ENCODE assay signal across 1 cellular context in the genomic region with DNA sequence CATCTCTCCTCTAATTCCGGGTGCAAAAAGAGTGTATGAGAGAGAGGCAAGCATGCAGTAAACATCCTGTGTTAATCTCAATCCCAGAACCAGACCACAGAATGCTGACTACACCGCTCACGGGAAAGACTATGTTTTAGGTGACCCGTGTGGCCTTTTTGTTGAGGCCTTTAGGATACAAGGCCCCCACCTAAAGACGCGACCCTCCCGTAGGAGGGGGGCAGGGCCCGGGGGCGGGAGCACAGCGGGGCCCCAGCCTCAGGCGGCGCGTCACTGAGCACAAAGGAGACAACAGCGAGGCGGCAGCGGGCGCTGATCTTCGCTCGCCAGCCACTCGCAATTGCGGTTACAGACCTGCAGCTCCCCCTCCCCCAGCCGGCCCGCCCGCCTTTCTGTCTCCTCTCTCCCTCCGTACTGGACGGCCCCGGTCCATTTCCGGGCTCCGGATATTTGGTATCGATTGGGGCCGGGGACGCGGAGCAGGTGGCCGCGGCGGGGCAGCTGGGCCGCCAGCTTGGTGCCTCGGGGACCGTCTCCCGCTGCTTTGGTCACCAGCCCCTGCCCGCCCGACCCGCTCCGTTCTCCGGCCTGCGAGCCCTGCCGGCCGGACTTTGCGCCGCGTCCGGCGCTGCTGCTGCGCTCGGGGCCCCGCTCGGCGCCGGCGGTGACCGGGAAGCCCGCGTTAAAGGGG.
TF ChIP-seq lines count a peak whose summit lies in the region.

A gene with protein sequence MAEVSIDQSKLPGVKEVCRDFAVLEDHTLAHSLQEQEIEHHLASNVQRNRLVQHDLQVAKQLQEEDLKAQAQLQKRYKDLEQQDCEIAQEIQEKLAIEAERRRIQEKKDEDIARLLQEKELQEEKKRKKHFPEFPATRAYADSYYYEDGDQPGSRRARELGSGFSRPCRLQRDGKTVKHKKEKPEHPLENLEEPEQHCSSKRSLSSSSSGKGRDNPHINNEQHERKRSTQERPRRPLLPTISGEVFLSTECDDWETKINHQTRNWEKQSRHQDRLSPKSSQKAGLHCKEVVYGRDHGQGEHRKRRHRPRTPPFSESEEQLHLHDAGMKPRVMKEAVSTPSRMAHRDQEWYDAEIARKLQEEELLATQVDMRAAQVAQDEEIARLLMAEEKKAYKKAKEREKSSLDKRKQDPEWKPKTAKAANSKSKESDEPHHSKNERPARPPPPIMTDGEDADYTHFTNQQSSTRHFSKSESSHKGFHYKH (plus strand): TSS at position 432 of the 691 bp plus-strand sequence. CDS start 281 bp downstream, outside the sequence.

TF ChIP-seq in HepG2, 621 proteins besides CTCF, POLR2A, EP300 and RAD21 (continued from another document and continues in another):
- TF ChIP-seq, protein P1, sequence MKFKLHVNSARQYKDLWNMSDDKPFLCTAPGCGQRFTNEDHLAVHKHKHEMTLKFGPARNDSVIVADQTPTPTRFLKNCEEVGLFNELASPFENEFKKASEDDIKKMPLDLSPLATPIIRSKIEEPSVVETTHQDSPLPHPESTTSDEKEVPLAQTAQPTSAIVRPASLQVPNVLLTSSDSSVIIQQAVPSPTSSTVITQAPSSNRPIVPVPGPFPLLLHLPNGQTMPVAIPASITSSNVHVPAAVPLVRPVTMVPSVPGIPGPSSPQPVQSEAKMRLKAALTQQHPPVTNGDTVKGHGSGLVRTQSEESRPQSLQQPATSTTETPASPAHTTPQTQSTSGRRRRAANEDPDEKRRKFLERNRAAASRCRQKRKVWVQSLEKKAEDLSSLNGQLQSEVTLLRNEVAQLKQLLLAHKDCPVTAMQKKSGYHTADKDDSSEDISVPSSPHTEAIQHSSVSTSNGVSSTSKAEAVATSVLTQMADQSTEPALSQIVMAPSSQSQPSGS (CRISPR knock-in tag; IDR thresholded peaks at IDR 0.05) = peak; percentile 81; the same call in 1 of the 2 replicates
- TF ChIP-seq GATAD1 (CRISPR knock-in tag; IDR thresholded peaks at IDR 0.05) (peak; percentile 81), POLR2G (IDR thresholded peaks at IDR 0.05; ENCODE audit: low read depth, low read length) (peak; percentile 81), ZNF790 (CRISPR knock-in tag; IDR thresholded peaks at IDR 0.05; ENCODE audit: borderline replicate concordance) (peak; percentile 39; the same call in 1 of the 2 replicates), MAFF (IDR thresholded peaks at IDR 0.05; ENCODE audit: low read depth, low read length) (no peak), GATA4 (IDR thresholded peaks at IDR 0.05; ENCODE audit: borderline replicate concordance, low read depth) (no peak), HNRNPK (IDR thresholded peaks at IDR 0.05; ENCODE audit: low read depth, low read length, poor library complexity, severe bottlenecking) (peak; percentile 76), ZNF547 (CRISPR knock-in tag; IDR thresholded peaks at IDR 0.05) (peak; percentile 77; the same call in 1 of the 2 replicates), ISL2 (CRISPR knock-in tag; IDR thresholded peaks at IDR 0.05) (peak; percentile 74), RORA (CRISPR knock-in tag; IDR thresholded peaks at IDR 0.05) (no peak), ELF3 (CRISPR knock-in tag; IDR thresholded peaks at IDR 0.05) (peak; percentile 72), FOXA1 (IDR thresholded peaks at IDR 0.05) (no peak), FOXA1 (CRISPR knock-in tag; IDR thresholded peaks at IDR 0.05) (peak; percentile 16; the same call in 1 of the 2 replicates), ZNF619 (CRISPR knock-in tag; IDR thresholded peaks at IDR 0.05) (0 out of 2 replicates have a peak, but pooled peaks have one; percentile 46), IRX3 (CRISPR knock-in tag; IDR thresholded peaks at IDR 0.05; ENCODE audit: borderline replicate concordance, low read depth) (no peak), NKX3-1 (CRISPR knock-in tag; IDR thresholded peaks at IDR 0.05) (no peak), PHF5A (CRISPR knock-in tag; IDR thresholded peaks at IDR 0.05; ENCODE audit: low read depth, unreplicated experiment) (no peak), PHF21A (CRISPR knock-in tag; IDR thresholded peaks at IDR 0.05) (peak; percentile 79), MIXL1 (CRISPR knock-in tag; IDR thresholded peaks at IDR 0.05) (peak; percentile 44), HNF4G (IDR thresholded peaks at IDR 0.05; ENCODE audit: borderline replicate concordance, low read depth, low read length) (peak; percentile 75; the same call in 1 of the 2 replicates), HNF4G (CRISPR knock-in tag; IDR thresholded peaks at IDR 0.05; ENCODE audit: borderline replicate concordance, low read depth) (peak; percentile 25; the same call in 1 of the 2 replicates), RARG (CRISPR knock-in tag; IDR thresholded peaks at IDR 0.05; ENCODE audit: low read depth) (no peak), KLF12 (CRISPR knock-in tag; IDR thresholded peaks at IDR 0.05; ENCODE audit: borderline replicate concordance) (no peak), ZFP36 (IDR thresholded peaks at IDR 0.05; ENCODE audit: borderline replicate concordance, low read depth, low read length, partially characterized antibody) (no peak), ZNF737 (CRISPR knock-in tag; IDR thresholded peaks at IDR 0.05; ENCODE audit: borderline replicate concordance) (no peak), SATB2 (CRISPR knock-in tag; IDR thresholded peaks at IDR 0.05) (no peak; the same call in 1 of the 2 replicates), GFI1 (CRISPR knock-in tag; IDR thresholded peaks at IDR 0.05; ENCODE audit: borderline replicate concordance) (no peak), ZNF451 (CRISPR knock-in tag; IDR thresholded peaks at IDR 0.05) (peak; percentile 74; the same call in 1 of the 2 replicates), ZNF724P (CRISPR knock-in tag; IDR thresholded peaks at IDR 0.05; ENCODE audit: borderline replicate concordance) (no peak; the same call in 1 of the 2 replicates), ZSCAN30 (CRISPR knock-in tag; IDR thresholded peaks at IDR 0.05) (no peak), ZNF615 (CRISPR knock-in tag; IDR thresholded peaks at IDR 0.05; ENCODE audit: borderline replicate concordance) (no peak), AHR (CRISPR knock-in tag; IDR thresholded peaks at IDR 0.05) (no peak), ZNF12 (CRISPR knock-in tag; IDR thresholded peaks at IDR 0.05) (peak; percentile 63), ZNF776 (CRISPR knock-in tag; IDR thresholded peaks at IDR 0.05) (peak; percentile 89)
- TF ChIP-seq, protein P2, sequence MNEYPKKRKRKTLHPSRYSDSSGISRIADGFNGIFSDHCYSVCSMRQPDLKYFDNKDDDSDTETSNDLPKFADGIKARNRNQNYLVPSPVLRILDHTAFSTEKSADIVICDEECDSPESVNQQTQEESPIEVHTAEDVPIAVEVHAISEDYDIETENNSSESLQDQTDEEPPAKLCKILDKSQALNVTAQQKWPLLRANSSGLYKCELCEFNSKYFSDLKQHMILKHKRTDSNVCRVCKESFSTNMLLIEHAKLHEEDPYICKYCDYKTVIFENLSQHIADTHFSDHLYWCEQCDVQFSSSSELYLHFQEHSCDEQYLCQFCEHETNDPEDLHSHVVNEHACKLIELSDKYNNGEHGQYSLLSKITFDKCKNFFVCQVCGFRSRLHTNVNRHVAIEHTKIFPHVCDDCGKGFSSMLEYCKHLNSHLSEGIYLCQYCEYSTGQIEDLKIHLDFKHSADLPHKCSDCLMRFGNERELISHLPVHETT (CRISPR knock-in tag; conservative IDR thresholded peaks at IDR 0.05) = peak; percentile 80
- TF ChIP-seq, protein P3, sequence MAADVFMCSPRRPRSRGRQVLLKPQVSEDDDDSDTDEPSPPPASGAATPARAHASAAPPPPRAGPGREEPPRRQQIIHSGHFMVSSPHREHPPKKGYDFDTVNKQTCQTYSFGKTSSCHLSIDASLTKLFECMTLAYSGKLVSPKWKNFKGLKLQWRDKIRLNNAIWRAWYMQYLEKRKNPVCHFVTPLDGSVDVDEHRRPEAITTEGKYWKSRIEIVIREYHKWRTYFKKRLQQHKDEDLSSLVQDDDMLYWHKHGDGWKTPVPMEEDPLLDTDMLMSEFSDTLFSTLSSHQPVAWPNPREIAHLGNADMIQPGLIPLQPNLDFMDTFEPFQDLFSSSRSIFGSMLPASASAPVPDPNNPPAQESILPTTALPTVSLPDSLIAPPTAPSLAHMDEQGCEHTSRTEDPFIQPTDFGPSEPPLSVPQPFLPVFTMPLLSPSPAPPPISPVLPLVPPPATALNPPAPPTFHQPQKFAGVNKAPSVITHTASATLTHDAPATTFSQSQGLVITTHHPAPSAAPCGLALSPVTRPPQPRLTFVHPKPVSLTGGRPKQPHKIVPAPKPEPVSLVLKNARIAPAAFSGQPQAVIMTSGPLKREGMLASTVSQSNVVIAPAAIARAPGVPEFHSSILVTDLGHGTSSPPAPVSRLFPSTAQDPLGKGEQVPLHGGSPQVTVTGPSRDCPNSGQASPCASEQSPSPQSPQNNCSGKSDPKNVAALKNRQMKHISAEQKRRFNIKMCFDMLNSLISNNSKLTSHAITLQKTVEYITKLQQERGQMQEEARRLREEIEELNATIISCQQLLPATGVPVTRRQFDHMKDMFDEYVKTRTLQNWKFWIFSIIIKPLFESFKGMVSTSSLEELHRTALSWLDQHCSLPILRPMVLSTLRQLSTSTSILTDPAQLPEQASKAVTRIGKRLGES (CRISPR knock-in tag; IDR thresholded peaks at IDR 0.05; ENCODE audit: borderline replicate concordance) = no peak
- TF ChIP-seq, protein P4, sequence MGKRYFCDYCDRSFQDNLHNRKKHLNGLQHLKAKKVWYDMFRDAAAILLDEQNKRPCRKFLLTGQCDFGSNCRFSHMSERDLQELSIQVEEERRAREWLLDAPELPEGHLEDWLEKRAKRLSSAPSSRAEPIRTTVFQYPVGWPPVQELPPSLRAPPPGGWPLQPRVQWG (CRISPR knock-in tag; IDR thresholded peaks at IDR 0.05; ENCODE audit: borderline replicate concordance, low read depth) = no peak
- TF ChIP-seq, protein P5, sequence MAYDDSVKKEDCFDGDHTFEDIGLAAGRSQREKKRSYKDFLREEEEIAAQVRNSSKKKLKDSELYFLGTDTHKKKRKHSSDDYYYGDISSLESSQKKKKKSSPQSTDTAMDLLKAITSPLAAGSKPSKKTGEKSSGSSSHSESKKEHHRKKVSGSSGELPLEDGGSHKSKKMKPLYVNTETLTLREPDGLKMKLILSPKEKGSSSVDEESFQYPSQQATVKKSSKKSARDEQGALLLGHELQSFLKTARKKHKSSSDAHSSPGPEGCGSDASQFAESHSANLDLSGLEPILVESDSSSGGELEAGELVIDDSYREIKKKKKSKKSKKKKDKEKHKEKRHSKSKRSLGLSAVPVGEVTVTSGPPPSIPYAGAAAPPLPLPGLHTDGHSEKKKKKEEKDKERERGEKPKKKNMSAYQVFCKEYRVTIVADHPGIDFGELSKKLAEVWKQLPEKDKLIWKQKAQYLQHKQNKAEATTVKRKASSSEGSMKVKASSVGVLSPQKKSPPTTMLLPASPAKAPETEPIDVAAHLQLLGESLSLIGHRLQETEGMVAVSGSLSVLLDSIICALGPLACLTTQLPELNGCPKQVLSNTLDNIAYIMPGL (CRISPR knock-in tag; IDR thresholded peaks at IDR 0.05; ENCODE audit: borderline replicate concordance in 1 of 2, low read depth in 1 of 2) = peak; percentile 76 to 84; a peak in 3 of 4 replicates
- TF ChIP-seq, protein P6, sequence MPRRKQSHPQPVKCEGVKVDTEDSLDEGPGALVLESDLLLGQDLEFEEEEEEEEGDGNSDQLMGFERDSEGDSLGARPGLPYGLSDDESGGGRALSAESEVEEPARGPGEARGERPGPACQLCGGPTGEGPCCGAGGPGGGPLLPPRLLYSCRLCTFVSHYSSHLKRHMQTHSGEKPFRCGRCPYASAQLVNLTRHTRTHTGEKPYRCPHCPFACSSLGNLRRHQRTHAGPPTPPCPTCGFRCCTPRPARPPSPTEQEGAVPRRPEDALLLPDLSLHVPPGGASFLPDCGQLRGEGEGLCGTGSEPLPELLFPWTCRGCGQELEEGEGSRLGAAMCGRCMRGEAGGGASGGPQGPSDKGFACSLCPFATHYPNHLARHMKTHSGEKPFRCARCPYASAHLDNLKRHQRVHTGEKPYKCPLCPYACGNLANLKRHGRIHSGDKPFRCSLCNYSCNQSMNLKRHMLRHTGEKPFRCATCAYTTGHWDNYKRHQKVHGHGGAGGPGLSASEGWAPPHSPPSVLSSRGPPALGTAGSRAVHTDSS (CRISPR knock-in tag; conservative IDR thresholded peaks at IDR 0.05) = no peak
- TF ChIP-seq, protein P7, sequence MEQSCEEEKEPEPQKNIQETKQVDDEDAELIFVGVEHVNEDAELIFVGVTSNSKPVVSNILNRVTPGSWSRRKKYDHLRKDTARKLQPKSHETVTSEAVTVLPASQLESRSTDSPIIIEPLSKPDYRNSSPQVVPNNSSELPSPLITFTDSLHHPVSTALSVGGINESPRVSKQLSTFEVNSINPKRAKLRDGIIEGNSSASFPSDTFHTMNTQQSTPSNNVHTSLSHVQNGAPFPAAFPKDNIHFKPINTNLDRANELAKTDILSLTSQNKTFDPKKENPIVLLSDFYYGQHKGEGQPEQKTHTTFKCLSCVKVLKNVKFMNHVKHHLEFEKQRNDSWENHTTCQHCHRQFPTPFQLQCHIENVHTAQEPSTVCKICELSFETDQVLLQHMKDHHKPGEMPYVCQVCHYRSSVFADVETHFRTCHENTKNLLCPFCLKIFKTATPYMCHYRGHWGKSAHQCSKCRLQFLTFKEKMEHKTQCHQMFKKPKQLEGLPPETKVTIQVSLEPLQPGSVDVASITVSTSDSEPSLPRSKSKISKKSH (CRISPR knock-in tag; IDR thresholded peaks at IDR 0.05; ENCODE audit: borderline replicate concordance) = no peak
- TF ChIP-seq, protein P8, sequence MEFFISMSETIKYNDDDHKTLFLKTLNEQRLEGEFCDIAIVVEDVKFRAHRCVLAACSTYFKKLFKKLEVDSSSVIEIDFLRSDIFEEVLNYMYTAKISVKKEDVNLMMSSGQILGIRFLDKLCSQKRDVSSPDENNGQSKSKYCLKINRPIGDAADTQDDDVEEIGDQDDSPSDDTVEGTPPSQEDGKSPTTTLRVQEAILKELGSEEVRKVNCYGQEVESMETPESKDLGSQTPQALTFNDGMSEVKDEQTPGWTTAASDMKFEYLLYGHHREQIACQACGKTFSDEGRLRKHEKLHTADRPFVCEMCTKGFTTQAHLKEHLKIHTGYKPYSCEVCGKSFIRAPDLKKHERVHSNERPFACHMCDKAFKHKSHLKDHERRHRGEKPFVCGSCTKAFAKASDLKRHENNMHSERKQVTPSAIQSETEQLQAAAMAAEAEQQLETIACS (CRISPR knock-in tag; IDR thresholded peaks at IDR 0.05) = 0 out of 2 replicates have a peak, but pooled peaks have one; percentile 31
- TF ChIP-seq, protein P9, sequence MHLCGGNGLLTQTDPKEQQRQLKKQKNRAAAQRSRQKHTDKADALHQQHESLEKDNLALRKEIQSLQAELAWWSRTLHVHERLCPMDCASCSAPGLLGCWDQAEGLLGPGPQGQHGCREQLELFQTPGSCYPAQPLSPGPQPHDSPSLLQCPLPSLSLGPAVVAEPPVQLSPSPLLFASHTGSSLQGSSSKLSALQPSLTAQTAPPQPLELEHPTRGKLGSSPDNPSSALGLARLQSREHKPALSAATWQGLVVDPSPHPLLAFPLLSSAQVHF (CRISPR knock-in tag; IDR thresholded peaks at IDR 0.05) = no peak; the same call in 1 of the 2 replicates
